ENCODE assay signal across 1 cellular context in the genomic region with DNA sequence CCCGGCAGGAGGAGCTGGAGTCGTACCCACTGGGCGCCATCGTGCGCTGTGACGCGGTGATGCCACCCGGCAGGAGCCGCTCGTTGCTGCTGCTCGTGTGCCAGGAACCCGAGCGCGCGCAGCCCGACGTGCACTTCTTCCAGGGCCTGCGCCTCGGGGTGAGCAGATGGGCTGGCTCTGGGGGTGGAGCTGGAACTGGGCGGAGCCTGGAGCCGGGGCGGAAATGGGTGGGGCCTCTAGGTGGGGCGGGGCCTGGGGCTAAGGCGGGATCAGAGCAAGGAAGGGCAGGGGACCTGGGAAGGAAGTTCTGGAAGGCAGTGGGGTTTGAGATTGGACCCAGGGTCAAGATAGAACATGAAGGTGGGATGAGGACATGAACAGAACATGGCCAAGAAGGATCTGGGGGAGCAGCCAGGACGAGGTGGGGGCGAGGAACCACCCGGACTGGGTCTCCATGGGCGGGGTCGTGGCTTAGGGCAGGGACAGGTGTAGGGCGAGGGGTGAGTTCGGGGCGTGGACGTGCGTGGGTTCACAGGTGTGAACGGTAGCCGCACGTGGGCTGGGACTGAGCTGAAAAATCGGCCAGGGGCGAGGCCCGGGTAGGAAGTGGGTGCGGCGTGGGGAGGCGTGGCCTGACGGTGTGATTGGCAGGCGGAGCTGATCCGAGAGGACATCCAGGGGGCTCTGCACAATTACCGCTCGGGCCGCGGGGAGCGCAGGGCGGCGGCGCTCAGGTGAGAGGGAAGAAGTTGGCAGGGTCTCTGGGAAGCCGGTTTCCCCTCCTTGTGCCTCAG.
TF ChIP-seq lines count a peak whose summit lies in the region.

No MANE protein-coding gene starts in this region.

TF ChIP-seq in HEK293, 187 proteins besides CTCF, POLR2A, EP300 and RAD21 (continued from another document):
- TF ChIP-seq REST (tag by site-specific recombination; IDR thresholded peaks at IDR 0.05): no peak
- TF ChIP-seq PATZ1 (tag by site-specific recombination; IDR thresholded peaks at IDR 0.05): peak; percentile 49; the same call in 1 of the 2 replicates
- no peak for TF ChIP-seq HOXA7 (CRISPR knock-in tag; IDR thresholded peaks at IDR 0.05; ENCODE audit: borderline replicate concordance)
- peak; percentile 58 for TF ChIP-seq SP2 (tag by site-specific recombination; IDR thresholded peaks at IDR 0.05)
- no peak for TF ChIP-seq ZNF391 (tag by site-specific recombination; IDR thresholded peaks at IDR 0.05; ENCODE audit: borderline replicate concordance, low read depth)
- TF ChIP-seq ZNF433 (tag by site-specific recombination; IDR thresholded peaks at IDR 0.05; ENCODE audit: low read depth): no peak
- TF ChIP-seq ZFHX2 (tag by site-specific recombination; conservative IDR thresholded peaks at IDR 0.05): peak; percentile 68
- TF ChIP-seq ZNF629 (tag by site-specific recombination; IDR thresholded peaks at IDR 0.05): no peak
- TF ChIP-seq ZNF555 (tag by site-specific recombination; conservative IDR thresholded peaks at IDR 0.05): no peak
- TF ChIP-seq MYNN (tag by site-specific recombination; IDR thresholded peaks at IDR 0.05; ENCODE audit: borderline replicate concordance): no peak
- no peak for TF ChIP-seq ZNF23 (tag by site-specific recombination; IDR thresholded peaks at IDR 0.05; ENCODE audit: borderline replicate concordance)
- TF ChIP-seq ZNF561 (tag by site-specific recombination; IDR thresholded peaks at IDR 0.05; ENCODE audit: borderline replicate concordance): no peak
- TF ChIP-seq ZNF776 (tag by site-specific recombination; IDR thresholded peaks at IDR 0.05; ENCODE audit: borderline replicate concordance): no peak
- no peak for TF ChIP-seq SP7 (tag by site-specific recombination; IDR thresholded peaks at IDR 0.05)
- no peak for TF ChIP-seq ZNF366 (tag by site-specific recombination; conservative IDR thresholded peaks at IDR 0.05)
- no peak for TF ChIP-seq ZSCAN30 (tag by site-specific recombination; IDR thresholded peaks at IDR 0.05)
- TF ChIP-seq ZNF785 (tag by site-specific recombination; IDR thresholded peaks at IDR 0.05): no peak
- TF ChIP-seq ZNF830 (tag by site-specific recombination; IDR thresholded peaks at IDR 0.05; ENCODE audit: low read depth): no peak
- no peak for TF ChIP-seq ZNF423 (tag by site-specific recombination; IDR thresholded peaks at IDR 0.05)
- TF ChIP-seq ZNF394 (tag by site-specific recombination; IDR thresholded peaks at IDR 0.05; ENCODE audit: borderline replicate concordance): no peak
- no peak for TF ChIP-seq ZNF621 (tag by site-specific recombination; IDR thresholded peaks at IDR 0.05)
- TF ChIP-seq ZNF341 (tag by site-specific recombination; IDR thresholded peaks at IDR 0.05; ENCODE audit: low read depth): no peak
- peak; percentile 67 for TF ChIP-seq SP3 (tag by site-specific recombination; IDR thresholded peaks at IDR 0.05)
- no peak for TF ChIP-seq ZNF140 (tag by site-specific recombination; IDR thresholded peaks at IDR 0.05)
- TF ChIP-seq ZNF10 (tag by site-specific recombination; IDR thresholded peaks at IDR 0.05): no peak
- TF ChIP-seq ZNF585B (tag by site-specific recombination; IDR thresholded peaks at IDR 0.05): no peak
- TF ChIP-seq ZNF169 (tag by site-specific recombination; IDR thresholded peaks at IDR 0.05): no peak
- no peak for TF ChIP-seq HIC1 (tag by site-specific recombination; IDR thresholded peaks at IDR 0.05)
- TF ChIP-seq SALL2 (tag by site-specific recombination; IDR thresholded peaks at IDR 0.05; ENCODE audit: borderline replicate concordance): no peak
- no peak for TF ChIP-seq KLF10 (tag by site-specific recombination; IDR thresholded peaks at IDR 0.05)
- TF ChIP-seq, protein P1, sequence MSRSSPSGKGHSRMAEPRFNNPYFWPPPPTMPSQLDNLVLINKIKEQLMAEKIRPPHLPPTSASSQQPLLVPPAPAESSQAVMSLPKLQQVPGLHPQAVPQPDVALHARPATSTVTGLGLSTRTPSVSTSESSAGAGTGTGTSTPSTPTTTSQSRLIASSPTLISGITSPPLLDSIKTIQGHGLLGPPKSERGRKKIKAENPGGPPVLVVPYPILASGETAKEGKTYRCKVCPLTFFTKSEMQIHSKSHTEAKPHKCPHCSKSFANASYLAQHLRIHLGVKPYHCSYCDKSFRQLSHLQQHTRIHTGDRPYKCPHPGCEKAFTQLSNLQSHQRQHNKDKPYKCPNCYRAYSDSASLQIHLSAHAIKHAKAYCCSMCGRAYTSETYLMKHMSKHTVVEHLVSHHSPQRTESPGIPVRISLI (tag by site-specific recombination; IDR thresholded peaks at IDR 0.05): no peak
- TF ChIP-seq ELK4 (IDR thresholded peaks at IDR 0.05; ENCODE audit: borderline replicate concordance, low read depth, low read length): no peak
- no peak for TF ChIP-seq ZNF623 (tag by site-specific recombination; IDR thresholded peaks at IDR 0.05)
- TF ChIP-seq ZNF16 (tag by site-specific recombination; IDR thresholded peaks at IDR 0.05; ENCODE audit: low read depth): no peak
- TF ChIP-seq ZNF148 (tag by site-specific recombination; IDR thresholded peaks at IDR 0.05; ENCODE audit: borderline replicate concordance): no peak
- no peak for TF ChIP-seq ZNF24 (tag by site-specific recombination; IDR thresholded peaks at IDR 0.05)
- no peak for TF ChIP-seq ZNF692 (tag by site-specific recombination; IDR thresholded peaks at IDR 0.05)
- TF ChIP-seq YY1 (tag by site-specific recombination; IDR thresholded peaks at IDR 0.05): no peak
- TF ChIP-seq, protein P2, sequence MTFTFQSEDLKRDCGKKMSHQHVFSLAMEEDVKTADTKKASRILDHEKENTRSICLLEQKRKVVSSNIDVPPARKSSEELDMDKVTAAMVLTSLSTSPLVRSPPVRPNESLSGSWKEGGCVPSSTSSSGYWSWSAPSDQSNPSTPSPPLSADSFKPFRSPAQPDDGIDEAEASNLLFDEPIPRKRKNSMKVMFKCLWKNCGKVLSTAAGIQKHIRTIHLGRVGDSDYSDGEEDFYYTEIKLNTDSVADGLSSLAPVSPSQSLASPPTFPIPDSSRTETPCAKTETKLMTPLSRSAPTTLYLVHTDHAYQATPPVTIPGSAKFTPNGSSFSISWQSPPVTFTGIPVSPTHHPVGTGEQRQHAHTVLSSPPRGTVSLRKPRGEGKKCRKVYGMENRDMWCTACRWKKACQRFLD (tag by site-specific recombination; IDR thresholded peaks at IDR 0.05): no peak
- TF ChIP-seq ZSCAN23 (tag by site-specific recombination; IDR thresholded peaks at IDR 0.05): no peak
- TF ChIP-seq, protein P3, sequence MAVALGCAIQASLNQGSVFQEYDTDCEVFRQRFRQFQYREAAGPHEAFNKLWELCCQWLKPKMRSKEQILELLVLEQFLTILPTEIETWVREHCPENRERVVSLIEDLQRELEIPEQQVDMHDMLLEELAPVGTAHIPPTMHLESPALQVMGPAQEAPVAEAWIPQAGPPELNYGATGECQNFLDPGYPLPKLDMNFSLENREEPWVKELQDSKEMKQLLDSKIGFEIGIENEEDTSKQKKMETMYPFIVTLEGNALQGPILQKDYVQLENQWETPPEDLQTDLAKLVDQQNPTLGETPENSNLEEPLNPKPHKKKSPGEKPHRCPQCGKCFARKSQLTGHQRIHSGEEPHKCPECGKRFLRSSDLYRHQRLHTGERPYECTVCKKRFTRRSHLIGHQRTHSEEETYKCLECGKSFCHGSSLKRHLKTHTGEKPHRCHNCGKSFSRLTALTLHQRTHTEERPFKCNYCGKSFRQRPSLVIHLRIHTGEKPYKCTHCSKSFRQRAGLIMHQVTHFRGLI (tag by site-specific recombination; IDR thresholded peaks at IDR 0.05): no peak
